ENCODE assay signal across 27 cellular contexts in the genomic region with DNA sequence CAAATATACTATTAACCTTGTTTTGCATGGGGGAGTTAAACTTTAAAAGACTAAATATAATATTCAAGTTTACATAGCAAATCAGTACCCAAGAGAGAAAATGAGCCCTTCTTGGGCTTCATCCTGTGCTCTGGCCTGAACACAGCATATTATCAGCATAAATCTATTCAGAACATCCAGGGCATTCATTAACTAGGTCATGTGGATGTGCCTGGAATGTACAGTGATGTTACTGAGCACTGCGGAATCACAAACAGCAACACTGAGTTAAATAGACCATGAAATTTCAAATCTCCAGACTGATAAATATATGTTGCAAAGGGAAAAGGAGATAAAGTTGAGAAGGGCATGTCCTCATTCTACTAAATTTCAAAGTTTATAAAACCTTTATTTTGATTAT.
DNase-seq lines count a peak whose midpoint lies in the region; ATAC-seq and TF ChIP-seq lines count a peak whose summit lies in the region.
"Had no signal": no experiment of that assay in that cellular context is flagged by ENCODE, and none has a peak within 500 bp of the region (broad histone marks: within the 10 kb centered on the region; RNA-seq: fewer than 3 reads in every experiment).

No MANE protein-coding gene starts in this region.

- no peaks in the 10 kb centered on the region for H3K9me3 Mint-ChIP-seq in nephron
- H3K9me3 Mint-ChIP-seq: WTC11 had no signal

- H3K4me3 Mint-ChIP-seq in nephron = no peak overlapping the region
- H3K4me3 Mint-ChIP-seq: activated T-helper 1 cell treated with anti-CD3 and anti-CD28 coated beads, Interleukin-12 subunit alpha, Interleukin-12 subunit beta, Interleukin-2, Interleukin-4 antibody, amounts not matched to agents 30 ng/mL and 10 ng/mL and 1 ng/mL, durations not matched to agents 14 hours and 24 hours and 36 hours; CD8-positive, alpha-beta T cell; central memory CD8-positive, alpha-beta T cell; WTC11 had no signal

- TF ChIP-seq CTCF in AG10803 (conservative IDR thresholded peaks at IDR 0.05; ENCODE audit: low read length) (no peak), fibroblast of villous mesenchyme (IDR thresholded peaks at IDR 0.05; ENCODE audit: insufficient read depth, low read depth, low read length) (no peak), nephron (IDR thresholded peaks at IDR 0.05; ENCODE audit: unreplicated experiment in 3 of 3) (no peak)

- H3K4me1 Mint-ChIP-seq in nephron = peaks cover 7% of the 10 kb centered on the region
- H3K4me1 Mint-ChIP-seq: central memory CD8-positive, alpha-beta T cell had no signal

- no peaks in the 10 kb centered on the region for H3K36me3 Mint-ChIP-seq in nephron (ENCODE audit: low read depth)
- H3K36me3 Mint-ChIP-seq: activated naive CD4-positive, alpha-beta T cell treated with anti-CD3 and anti-CD28 coated beads, Interleukin-2, amount 50 U/mL, for 72 hours; CD8-positive, alpha-beta T cell; WTC11 had no signal

- H3K27me3 Mint-ChIP-seq in nephron (ENCODE audit: low read depth) = no peaks in the 10 kb centered on the region
- H3K27me3 Mint-ChIP-seq: central memory CD8-positive, alpha-beta T cell had no signal

- DNase-seq in AG10803 (ENCODE audit: low read depth) (peak; percentile 13), amniotic epithelial cell (ENCODE audit: low read depth) (peak; percentile 40), fibroblast of villous mesenchyme (ENCODE audit: low read depth) (peak; percentile 13), activated gamma-delta T cell (lab: John Stamatoyannopoulos, UW) (no peak)
- no peak for DNase-seq in NK-92 treated with Interleukin-12 subunit alpha and Interleukin-12 subunit beta, amount 100 ng/mL, for 24 hours (lab: John Stamatoyannopoulos, UW)
- DNase-seq: activated CD4-positive, alpha-beta T cell treated with anti-CD3 and anti-CD28 coated beads, Interleukin-2, amount 50 U/mL, for 1 hour; AML-193; aorta; CD8-positive, alpha-beta T cell; DMS53; dorsolateral prefrontal cortex; mammary epithelial cell; NCI-H1694; NCI-H2171 treated with DMSO at 0.1 percent for 48 hours; NCI-H524; PC-9; SHP77; stimulated activated naive CD4-positive, alpha-beta T cell treated with Interleukin-2 at 50 U/mL for 16 hours had no signal

- peak overlapping the region; percentile 75 to 83 (median 83) for H3K27ac Mint-ChIP-seq in nephron
- H3K27ac Mint-ChIP-seq: activated naive CD4-positive, alpha-beta T cell treated with anti-CD3 and anti-CD28 coated beads, Interleukin-2, amount 50 U/mL, for 72 hours; activated T-helper 1 cell treated with anti-CD3 and anti-CD28 coated beads, Interleukin-12 subunit alpha, Interleukin-12 subunit beta, Interleukin-2, Interleukin-4 antibody, amounts not matched to agents 30 ng/mL and 10 ng/mL and 1 ng/mL, durations not matched to agents 14 hours and 24 hours and 36 hours; CD8-positive, alpha-beta T cell; WTC11 had no signal

- ATAC-seq in HG03280 (IDR thresholded peaks at IDR 0.05; ENCODE audit: unreplicated experiment) = no peak
- ATAC-seq in GM21390 (IDR thresholded peaks at IDR 0.05; ENCODE audit: unreplicated experiment) = no peak
- ATAC-seq: activated naive CD4-positive, alpha-beta T cell treated with anti-CD3 and anti-CD28 coated beads, Interleukin-2, amount 50 U/mL, for 72 hours; CD8-positive, alpha-beta T cell; HepG2; WTC11 had no signal

- H3K4me3 ChIP-seq in AG10803 (ENCODE audit: low read length) (no peak overlapping the region), fibroblast of villous mesenchyme (ENCODE audit: low read depth, low read length) (no peak overlapping the region)
- H3K4me3 ChIP-seq: dorsolateral prefrontal cortex, PC-9, prostate gland had no signal

Comparison
In these comparisons a context has a peak if more than half of its experiments do, and no peak if none do; other contexts are left out.
1. DNase-seq: peak in AG10803 (single experiment), amniotic epithelial cell (single experiment) and fibroblast of villous mesenchyme (single experiment); none in NK-92 treated with Interleukin-12 subunit alpha and Interleukin-12 subunit beta, amount 100 ng/mL, for 24 hours (single experiment) and activated gamma-delta T cell (single experiment).